ENCODE assay signal across 32 cellular contexts in the genomic region with DNA sequence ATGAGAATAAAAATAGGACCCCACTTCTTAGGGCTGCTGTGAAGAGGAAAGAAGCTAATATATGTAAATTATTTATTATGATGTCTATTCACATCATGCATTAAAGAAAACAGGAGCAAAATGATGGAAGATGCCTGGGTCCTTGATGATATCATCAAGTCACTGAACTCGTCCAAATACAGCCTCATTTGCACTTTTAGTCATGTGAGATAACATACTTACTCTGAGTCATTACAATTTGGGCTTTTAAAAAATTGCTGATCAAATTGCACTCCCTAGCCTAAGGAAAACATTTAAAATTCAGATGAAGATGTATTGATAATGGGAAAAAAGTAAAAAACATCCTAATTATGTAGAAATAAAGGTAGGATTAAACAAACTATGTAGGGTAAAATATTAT.
"Had no signal": no experiment of that assay in that cellular context is flagged by ENCODE, and none has a peak within 500 bp of the region (broad histone marks: within the 10 kb centered on the region; RNA-seq: fewer than 3 reads in every experiment).

No MANE protein-coding gene starts in this region.

- FAIRE-seq: astrocyte, bronchial epithelial cell had no signal

- DNase-seq: activated effector memory CD4-positive, alpha-beta T cell treated with anti-CD3 and anti-CD28 coated beads, Interleukin-2, amount 50 U/mL, for 16 hours; activated effector memory CD4-positive, alpha-beta T cell treated with Interleukin-2 at 50 U/mL for 16 hours; activated gamma-delta T cell; activated gamma-delta T cell treated with Interleukin-2 at 50 U/mL for 16 hours; activated naive CD4-positive, alpha-beta T cell; activated naive CD4-positive, alpha-beta T cell treated with anti-CD3 and anti-CD28 coated beads for 36 hours; activated naive CD4-positive, alpha-beta T cell treated with anti-CD3 and anti-CD28 coated beads, Interleukin-2, amount 10 ng/mL, durations not matched to agents 7 days and 5 days; activated naive CD4-positive, alpha-beta T cell treated with anti-CD3 and anti-CD28 coated beads, Interleukin-2, amount 50 U/mL, for 16 hours; activated naive CD8-positive, alpha-beta T cell treated with anti-CD3 and anti-CD28 coated beads for 36 hours; activated naive CD8-positive, alpha-beta T cell treated with anti-CD3 and anti-CD28 coated beads, Interleukin-2, amount 10 ng/mL, durations not matched to agents 7 days and 5 days; activated naive CD8-positive, alpha-beta T cell treated with anti-CD3 and anti-CD28 coated beads, Interleukin-2, amount 50 U/mL, for 24 hours; activated T-cell treated with anti-CD3 and anti-CD28 coated beads, Interleukin-2, amount 50 U/mL, for 24 hours; activated T-cell treated with anti-CD3 and anti-CD28 coated beads, Interleukin-2, amount 50 U/mL, for 4 hours; activated T-cell treated with anti-CD3 and anti-CD28 coated beads, Interleukin-2, amount 50 U/mL, for 48 hours; activated T-cell treated with anti-CD3 and anti-CD28 coated beads, Interleukin-2, amount 50 U/mL, for 72 hours; adrenal gland; amniotic stem cell; amygdala; anterior cingulate cortex; aorta; body of pancreas; brain microvascular endothelial cell; caudate nucleus; central memory CD4-positive, alpha-beta T cell; cerebellar nuclear complex had no signal

- H3K27ac ChIP-seq: adrenal gland, ascending aorta, body of pancreas, brain microvascular endothelial cell, breast epithelium, cardiac muscle cell had no signal

- H3K4me3 ChIP-seq: adrenal gland, ascending aorta, body of pancreas, breast epithelium, cardiac muscle cell had no signal

- H3K4me1 ChIP-seq: adrenal gland, ascending aorta, body of pancreas, breast epithelium had no signal

- H3K36me3 ChIP-seq: adrenal gland, ascending aorta, brain microvascular endothelial cell, breast epithelium, cardiac muscle cell had no signal

- H3K9me3 ChIP-seq: adrenal gland, ascending aorta, body of pancreas, breast epithelium had no signal

- H3K27me3 ChIP-seq: adrenal gland, ascending aorta, body of pancreas, brain microvascular endothelial cell, breast epithelium, cardiac muscle cell had no signal

- ATAC-seq: activated naive CD4-positive, alpha-beta T cell treated with anti-CD3 and anti-CD28 coated beads, Interleukin-2, amount 50 U/mL, for 72 hours; activated naive CD8-positive, alpha-beta T cell treated with anti-CD3 and anti-CD28 coated beads, Interleukin-2, amount 50 U/mL, for 24 hours; activated T-cell treated with anti-CD3 and anti-CD28 coated beads, Interleukin-2, amount 50 U/mL, for 4 hours; activated T-cell treated with anti-CD3 and anti-CD28 coated beads, Interleukin-2, amount 50 U/mL, for 72 hours; activated T-helper 17 cell treated with anti-CD3 and anti-CD28 coated beads, Interleukin-2, amount 50 U/mL, for 72 hours; body of pancreas had no signal
